23 cellular contexts compared by ENCODE assay signal in genomic region chr6:119738425-119738824, GRCh38.
"Had no signal": no experiment of that assay in that cellular context is flagged by ENCODE, and none has a peak within 500 bp of the region (broad histone marks: within the 10 kb centered on the region; RNA-seq: fewer than 3 reads in every experiment).

No MANE protein-coding gene starts in this region.

- H3K4me1 ChIP-seq: adrenal gland, breast epithelium, colonic mucosa had no signal

- H3K4me2 ChIP-seq: PC-9 had no signal

- H2AFZ ChIP-seq: PC-9 had no signal

- H3K27me3 ChIP-seq: adrenal gland, breast epithelium, colonic mucosa had no signal

- H3K4me3 ChIP-seq: adrenal gland, breast epithelium, colonic mucosa, PC-9 had no signal

- H3K9me3 ChIP-seq: adrenal gland, breast epithelium, colonic mucosa had no signal

- H3K27ac ChIP-seq: adrenal gland, breast epithelium, colonic mucosa, PC-9, VCaP had no signal

- H3K36me3 ChIP-seq: adrenal gland, breast epithelium, colonic mucosa had no signal

- DNase-seq: activated CD4-positive, alpha-beta memory T cell treated with anti-CD3 and anti-CD28 coated beads for 36 hours; activated CD4-positive, alpha-beta T cell treated with anti-CD3 and anti-CD28 coated beads, Interleukin-2, amount 10 ng/mL, durations not matched to agents 7 days and 5 days; activated CD4-positive, CD25-positive, alpha-beta regulatory T cell; activated CD8-positive, alpha-beta memory T cell treated with anti-CD3 and anti-CD28 coated beads for 24 hours; activated naive CD4-positive, alpha-beta T cell treated with anti-CD3 and anti-CD28 coated beads, Interleukin-2, amount 50 U/mL, for 16 hours; activated naive CD8-positive, alpha-beta T cell treated with anti-CD3 and anti-CD28 coated beads, Interleukin-2, amount 10 ng/mL, durations not matched to agents 7 days and 5 days; activated T-cell treated with anti-CD3 and anti-CD28 coated beads, Interleukin-2, amount 50 U/mL, for 48 hours; adrenal gland; aorta; caudate nucleus; colonic mucosa; MM.1S; NCI-H1105 treated with DMSO at 0.1 percent for 48 hours; NCI-H1436 treated with DMSO at 0.1 percent for 48 hours; NCI-H187; NCI-H2081; NCI-H510A treated with DMSO at 0.1 percent for 48 hours; NCI-H82; PC-9; SHP77 treated with DMSO at 0.1 percent for 48 hours; T-helper 1 cell had no signal
